In the genomic region with DNA sequence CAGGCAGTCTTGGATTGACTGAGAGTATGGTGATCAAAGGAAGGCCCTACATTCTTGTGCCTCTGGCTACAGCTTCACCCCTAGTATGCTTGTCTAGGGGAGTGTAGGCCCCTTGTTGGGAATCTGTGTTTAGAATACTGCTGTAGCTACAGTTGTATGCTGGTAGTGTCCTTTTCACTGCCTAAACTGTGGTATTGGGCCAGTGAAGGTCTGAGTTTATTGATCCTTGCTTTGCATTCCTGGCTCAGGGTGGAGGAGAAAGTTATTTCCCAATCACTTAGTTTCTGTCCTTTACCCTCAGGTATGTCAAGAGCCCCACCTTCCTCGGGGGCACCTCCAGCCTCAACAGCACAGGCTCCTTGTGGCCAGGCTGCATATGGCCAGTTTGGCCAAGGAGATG, we compare ENCODE assay signal across 23 cellular contexts.
"Had no signal": no experiment of that assay in that cellular context is flagged by ENCODE, and none has a peak within 500 bp of the region (broad histone marks: within the 10 kb centered on the region; RNA-seq: fewer than 3 reads in every experiment).

No MANE protein-coding gene starts in this region.

- H3K27me3 Mint-ChIP-seq: activated naive CD8-positive, alpha-beta T cell treated with anti-CD3 and anti-CD28 coated beads, Interleukin-2, amount 10 ng/mL, durations not matched to agents 7 days and 5 days; naive thymus-derived CD8-positive, alpha-beta T cell had no signal

- H3K9me3 Mint-ChIP-seq: activated naive CD4-positive, alpha-beta T cell treated with anti-CD3 and anti-CD28 coated beads for 36 hours; activated naive CD8-positive, alpha-beta T cell treated with anti-CD3 and anti-CD28 coated beads, Interleukin-2, amount 10 ng/mL, durations not matched to agents 7 days and 5 days; naive thymus-derived CD8-positive, alpha-beta T cell; neural progenitor cell had no signal

- H3K4me3 Mint-ChIP-seq: activated CD8-positive, alpha-beta T cell treated with anti-CD3 and anti-CD28 coated beads, Interleukin-2, amount 10 ng/mL, durations not matched to agents 7 days and 5 days; activated naive CD4-positive, alpha-beta T cell treated with anti-CD3 and anti-CD28 coated beads for 36 hours; activated naive CD8-positive, alpha-beta T cell treated with anti-CD3 and anti-CD28 coated beads, Interleukin-2, amount 10 ng/mL, durations not matched to agents 7 days and 5 days; neural progenitor cell had no signal

- H3K9ac ChIP-seq: neural progenitor cell, SK-N-SH had no signal

- ATAC-seq: activated CD4-positive, CD25-positive, alpha-beta regulatory T cell treated with anti-CD3 and anti-CD28 coated beads, Interleukin-2, amount 50 U/mL, for 24 hours; activated CD8-positive, alpha-beta T cell treated with anti-CD3 and anti-CD28 coated beads, Interleukin-2, amount 10 ng/mL, durations not matched to agents 7 days and 5 days; gastroesophageal sphincter; left lung; naive thymus-derived CD8-positive, alpha-beta T cell; stimulated activated naive CD8-positive, alpha-beta T cell treated with anti-CD3 and anti-CD28 coated beads, Interleukin-15, Interleukin-2, amounts not matched to agents 100 U/mL and 50 U/mL, for 24 hours had no signal

- DNase-seq: activated CD4-positive, alpha-beta T cell treated with anti-CD3 and anti-CD28 coated beads, Interleukin-2, amount 50 U/mL, for 1 hour; activated CD8-positive, alpha-beta T cell treated with anti-CD3 and anti-CD28 coated beads, Interleukin-2, amount 10 ng/mL, durations not matched to agents 7 days and 5 days; activated effector memory CD4-positive, alpha-beta T cell treated with Interleukin-2 at 50 U/mL for 16 hours; activated naive CD4-positive, alpha-beta T cell treated with anti-CD3 and anti-CD28 coated beads for 36 hours; activated naive CD8-positive, alpha-beta T cell treated with anti-CD3 and anti-CD28 coated beads, Interleukin-2, amount 10 ng/mL, durations not matched to agents 7 days and 5 days; amygdala; cerebellar nuclear complex; cortex of kidney; head of caudate nucleus; kidney; left lung; naive thymus-derived CD8-positive, alpha-beta T cell; SK-N-SH; stimulated activated CD4-positive, alpha-beta T cell treated with anti-CD3 and anti-CD28 coated beads, Interleukin-2, amount 100 ng/mL, for 48 hours; stimulated activated CD8-positive, alpha-beta memory T cell treated with anti-CD3 and anti-CD28 coated beads, Interleukin-4, amount 100 ng/mL, for 48 hours; stimulated activated naive CD8-positive, alpha-beta T cell treated with anti-CD3 and anti-CD28 coated beads, Interleukin-15, Interleukin-2, amounts not matched to agents 100 U/mL and 50 U/mL, for 24 hours; substantia nigra; thyroid gland had no signal

- H3K27me3 ChIP-seq: gastroesophageal sphincter, left lung, neural progenitor cell, thyroid gland had no signal

- H3K9me3 ChIP-seq: gastroesophageal sphincter, left lung, SK-N-SH, thyroid gland had no signal

- H3K27ac Mint-ChIP-seq: activated CD8-positive, alpha-beta T cell treated with anti-CD3 and anti-CD28 coated beads, Interleukin-2, amount 10 ng/mL, durations not matched to agents 7 days and 5 days; activated naive CD4-positive, alpha-beta T cell treated with anti-CD3 and anti-CD28 coated beads for 36 hours; neural progenitor cell had no signal

- H3K27ac ChIP-seq: epithelial cell of prostate, gastroesophageal sphincter, left lung, neural progenitor cell, thyroid gland, VCaP had no signal

- H3K4me1 ChIP-seq: neural progenitor cell had no signal

- H3K4me3 ChIP-seq: gastroesophageal sphincter, left lung, neural progenitor cell, thyroid gland had no signal
